Comparison of ENCODE assay signal across 10 cellular contexts in genomic region chr6:30121446-30122065, GRCh38. TPM values are rescaled to one million over a fixed set of nuclear protein-coding genes. Genes with fewer than 3 reads are reported as not detected.
"Had no signal": no experiment of that assay in that cellular context is flagged by ENCODE, and none has a peak within 500 bp of the region (broad histone marks: within the 10 kb centered on the region; RNA-seq: fewer than 3 reads in every experiment).

No MANE protein-coding gene starts in this region.

- H3K4me3 Mint-ChIP-seq: HFFc6 had no signal

- H3K9me3 Mint-ChIP-seq: HFFc6 had no signal

- DNase-seq: GOT3, H7, HFFc6, IMR-90 had no signal

- H3K9ac ChIP-seq: GM23248 had no signal

- H3K4me3 ChIP-seq: GM23248, HAP-1 had no signal

- H3K36me3 ChIP-seq: HAP-1 had no signal

- H3K27ac Mint-ChIP-seq: HFFc6 had no signal

- H2AFZ ChIP-seq: GM23248 had no signal

- H3K27ac ChIP-seq: GM23248, HL-60 had no signal

- H3K9me3 ChIP-seq: HAP-1 had no signal

- ATAC-seq: HCT116 had no signal

- H3K4me1 ChIP-seq: HAP-1 had no signal

RNA-seq across cellular contexts. Expression of gene TRIM31, which starts 8.7 kb away (rescaled TPM):
- total RNA-seq: GM23248, H7, HFFc6, IMR-90 had no signal
- polyA plus RNA-seq: GM23248, IMR-90 had no signal

RNA-seq across cellular contexts. Expression of gene TRIM40, which starts 14.4 kb away (rescaled TPM):
- total RNA-seq: GM23248, H4, H7, HFFc6, HT1080, IMR-90 had no signal
- polyA plus RNA-seq: GM23248, IMR-90 had no signal

RNA-seq across cellular contexts. Expression of gene TRIM10, which starts 39.5 kb away (rescaled TPM):
- total RNA-seq: H4, H7, HFFc6, HT1080, IMR-90 had no signal
- polyA plus RNA-seq: GM23248, IMR-90 had no signal

RNA-seq across cellular contexts. Expression of gene TRIM15, which starts 41.8 kb away (rescaled TPM):
- total RNA-seq: GM23248, H7, HFFc6, HT1080, IMR-90 had no signal
- polyA plus RNA-seq: GM23248, IMR-90 had no signal

RNA-seq across cellular contexts. Expression of gene RNF39, which starts 46.0 kb away (rescaled TPM):
- total RNA-seq: GM23248, H4, HFFc6, IMR-90 had no signal
- polyA plus RNA-seq: IMR-90 had no signal
